In the genomic region with DNA sequence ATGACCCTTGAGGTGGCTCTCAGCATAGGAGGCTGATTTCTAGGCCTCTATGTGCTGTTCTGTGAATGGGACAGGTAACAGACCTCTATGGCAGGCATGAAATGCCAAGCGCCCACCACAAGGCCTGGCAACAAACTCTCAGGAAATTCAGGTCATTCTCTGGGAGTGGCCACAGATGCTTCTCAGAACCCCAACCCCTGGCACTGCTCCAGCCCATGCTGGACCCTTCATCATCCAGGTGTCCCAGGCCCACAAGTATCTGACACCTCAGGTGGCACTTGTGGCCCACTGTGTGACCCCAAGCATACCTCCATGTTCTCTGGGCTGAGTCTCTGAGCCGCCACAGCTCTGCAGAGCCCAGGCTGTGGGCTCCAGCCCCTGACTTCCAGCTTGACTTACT, we compare ENCODE assay signal across 6 cellular contexts. TPM values are rescaled to one million over a fixed set of nuclear protein-coding genes. Genes with fewer than 3 reads are reported as not detected.
"Had no signal": no experiment of that assay in that cellular context is flagged by ENCODE, and none has a peak within 500 bp of the region (broad histone marks: within the 10 kb centered on the region; RNA-seq: fewer than 3 reads in every experiment).

No MANE protein-coding gene starts in this region.

RNA-seq across cellular contexts. Expression of a gene that starts 24.3 kb away (rescaled TPM):
- total RNA-seq: M059J, PC-3, Peyer's patch, Right ventricle myocardium inferior, SJSA1 had no signal
- polyA plus RNA-seq: SK-N-SH had no signal
